ENCODE assay signal across 1 cellular context in genomic region chr16:53100131-53100748, GRCh38.
TF ChIP-seq lines count a peak whose summit lies in the region.

No MANE protein-coding gene starts in this region.

TF ChIP-seq in GM12878, 131 proteins besides CTCF, POLR2A, EP300 and RAD21:
- TF ChIP-seq PKNOX1 (IDR thresholded peaks at IDR 0.05): no peak
- TF ChIP-seq IKZF2 (IDR thresholded peaks at IDR 0.05): peak in 1 of 2 experiments; percentile 23; a peak in 1 of 4 replicates
- TF ChIP-seq KLF5 (IDR thresholded peaks at IDR 0.05; ENCODE audit: partially characterized antibody): no peak
- peak; percentile 33; the same call in 1 of the 2 replicates for TF ChIP-seq ZNF384 (IDR thresholded peaks at IDR 0.05; ENCODE audit: borderline replicate concordance, low read depth, low read length)
- TF ChIP-seq, protein P1, sequence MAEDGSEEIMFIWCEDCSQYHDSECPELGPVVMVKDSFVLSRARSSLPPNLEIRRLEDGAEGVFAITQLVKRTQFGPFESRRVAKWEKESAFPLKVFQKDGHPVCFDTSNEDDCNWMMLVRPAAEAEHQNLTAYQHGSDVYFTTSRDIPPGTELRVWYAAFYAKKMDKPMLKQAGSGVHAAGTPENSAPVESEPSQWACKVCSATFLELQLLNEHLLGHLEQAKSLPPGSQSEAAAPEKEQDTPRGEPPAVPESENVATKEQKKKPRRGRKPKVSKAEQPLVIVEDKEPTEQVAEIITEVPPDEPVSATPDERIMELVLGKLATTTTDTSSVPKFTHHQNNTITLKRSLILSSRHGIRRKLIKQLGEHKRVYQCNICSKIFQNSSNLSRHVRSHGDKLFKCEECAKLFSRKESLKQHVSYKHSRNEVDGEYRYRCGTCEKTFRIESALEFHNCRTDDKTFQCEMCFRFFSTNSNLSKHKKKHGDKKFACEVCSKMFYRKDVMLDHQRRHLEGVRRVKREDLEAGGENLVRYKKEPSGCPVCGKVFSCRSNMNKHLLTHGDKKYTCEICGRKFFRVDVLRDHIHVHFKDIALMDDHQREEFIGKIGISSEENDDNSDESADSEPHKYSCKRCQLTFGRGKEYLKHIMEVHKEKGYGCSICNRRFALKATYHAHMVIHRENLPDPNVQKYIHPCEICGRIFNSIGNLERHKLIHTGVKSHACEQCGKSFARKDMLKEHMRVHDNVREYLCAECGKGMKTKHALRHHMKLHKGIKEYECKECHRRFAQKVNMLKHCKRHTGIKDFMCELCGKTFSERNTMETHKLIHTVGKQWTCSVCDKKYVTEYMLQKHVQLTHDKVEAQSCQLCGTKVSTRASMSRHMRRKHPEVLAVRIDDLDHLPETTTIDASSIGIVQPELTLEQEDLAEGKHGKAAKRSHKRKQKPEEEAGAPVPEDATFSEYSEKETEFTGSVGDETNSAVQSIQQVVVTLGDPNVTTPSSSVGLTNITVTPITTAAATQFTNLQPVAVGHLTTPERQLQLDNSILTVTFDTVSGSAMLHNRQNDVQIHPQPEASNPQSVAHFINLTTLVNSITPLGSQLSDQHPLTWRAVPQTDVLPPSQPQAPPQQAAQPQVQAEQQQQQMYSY (CRISPR knock-in tag; IDR thresholded peaks at IDR 0.05): 0 out of 2 replicates have a peak, but pooled peaks have one; percentile 22
- TF ChIP-seq SPI1 (IDR thresholded peaks at IDR 0.05; ENCODE audit: borderline replicate concordance, insufficient read depth, low read depth, low read length): peak; percentile 27; the same call in 1 of the 2 replicates
- TF ChIP-seq YY1 (IDR thresholded peaks at IDR 0.05; ENCODE audit: low read depth, low read length): no peak
